Comparison of ENCODE assay signal across 7 cellular contexts in genomic region chr20:38472513-38473352, GRCh38. TPM values are rescaled to one million over a fixed set of nuclear protein-coding genes. Genes with fewer than 3 reads are reported as not detected.
DNase-seq lines count a peak whose midpoint lies in the region; ATAC-seq and TF ChIP-seq lines count a peak whose summit lies in the region.

TSS of gene RALGAPB (plus strand) at chr20:38472843. CDS start at chr20:38488433, 15,590 bp downstream.

- in situ Hi-C loops in astrocyte of the spinal cord (cut with HindIII; ENCODE audit: low sequenced_read_pairs): no loop called here

- H4K20me1 ChIP-seq in hepatocyte (ENCODE audit: insufficient read depth, poor library complexity, severe bottlenecking): peaks cover 19% of the 10 kb centered on the region

- WGBS in hepatocyte (ENCODE audit: low lambda C conversion rate, missing lambda C conversion rate): 0% methylated on average over 66 of the region's 80 CpGs

- TF ChIP-seq CTCF in astrocyte of the spinal cord (IDR thresholded peaks at IDR 0.05; ENCODE audit: low read depth, low read length) (peak; percentile 46), hepatocyte (IDR thresholded peaks at IDR 0.05; ENCODE audit: poor library complexity) (peak; percentile 45)

- H3K27me3 ChIP-seq in hepatocyte: no peaks in the 10 kb centered on the region

- peak within 1 kb of the TSS; percentile 84 for H3K4me3 ChIP-seq in astrocyte of the spinal cord (ENCODE audit: low read depth, low read length)
- H3K4me3 ChIP-seq in hepatocyte: peak within 1 kb of the TSS; percentile 87

- H3K4me1 ChIP-seq in hepatocyte (ENCODE audit: insufficient read depth): peaks cover 15% of the 10 kb centered on the region

- H3K4me2 ChIP-seq in hepatocyte: peak within 1 kb of the TSS; percentile 94

- peak within 1 kb of the TSS; percentile 82 for H2AFZ ChIP-seq in hepatocyte

- H3K9me3 ChIP-seq in hepatocyte (ENCODE audit: low read depth): no peaks in the 10 kb centered on the region

- H3K9me2 ChIP-seq in hepatocyte (replicated peaks; ENCODE audit: insufficient read depth): no peaks in the 10 kb centered on the region

- no peaks in the 10 kb centered on the region for H3K36me3 ChIP-seq in hepatocyte (replicated peaks; ENCODE audit: insufficient read depth, low read depth)

- H3K79me2 ChIP-seq in hepatocyte: peaks cover 47% of the 10 kb centered on the region

- ATAC-seq in GM18511 (IDR thresholded peaks at IDR 0.05; ENCODE audit: unreplicated experiment) (peak; percentile 92), HG03039 (IDR thresholded peaks at IDR 0.05; ENCODE audit: unreplicated experiment) (peak; percentile 79)

- DNase-seq in NCI-H2081 (lab: John Stamatoyannopoulos, UW): peak; percentile 99
- DNase-seq in T1000 (lab: John Stamatoyannopoulos, UW): peak; percentile 98
- peak; percentile 99 for DNase-seq in astrocyte of the spinal cord (ENCODE audit: low read depth, low spot score)
- peak; percentile 100 for DNase-seq in hepatocyte (ENCODE audit: low spot score)
- peak; percentile 97 for DNase-seq in renal cortical epithelial cell (ENCODE audit: low read depth)

- peak within 1 kb of the TSS; percentile 81 for H3K27ac ChIP-seq in hepatocyte

RNA-seq across cellular contexts. Expression of gene RALGAPB, which starts in this region (rescaled TPM):
- total RNA-seq in hepatocyte: 25.2 and 31.8 TPM in 2 replicates
- 7.5 and 7.7 TPM in 2 replicates for polyA plus RNA-seq in hepatocyte
- 23.3 and 48.4 TPM in 2 replicates for total RNA-seq in renal cortical epithelial cell

Comparison
In these comparisons a context has a peak if more than half of its experiments do, and no peak if none do; other contexts are left out.
1. Peak in every context shown above with its lines: DNase-seq, ATAC-seq, H3K4me3 ChIP-seq and H3K27ac ChIP-seq.